8 cellular contexts compared by ENCODE assay signal in genomic region chr3:151439652-151440125, GRCh38. TPM values are rescaled to one million over a fixed set of nuclear protein-coding genes. Genes with fewer than 3 reads are reported as not detected.
DNase-seq lines count a peak whose midpoint lies in the region; ATAC-seq and TF ChIP-seq lines count a peak whose summit lies in the region.

No MANE protein-coding gene starts in this region.

- no peaks in the 10 kb centered on the region for H3K9me2 ChIP-seq in SU-DHL-6 (replicated peaks; ENCODE audit: insufficient read depth, low read length)

- H3F3A ChIP-seq in SU-DHL-6 (ENCODE audit: insufficient read depth), result 0 out of 2 replicates have a peak, but pooled peaks cover 3% of the 10 kb centered on the region

- ATAC-seq in HG02588 (IDR thresholded peaks at IDR 0.05; ENCODE audit: unreplicated experiment), result peak; percentile 69
- ATAC-seq in omental fat pad (ENCODE audit: low FRiP score), result peak; percentile 64

- DNase-seq in GM10266 (ENCODE audit: extremely low spot score) (peak; percentile 44), NCI-H1417 (lab: John Stamatoyannopoulos, UW) (peak; percentile 30 to 80 (median 55)), fibroblast of pulmonary artery (ENCODE audit: low read depth) (peak; percentile 88), omental fat pad (ENCODE audit: low spot score) (no peak)
- DNase-seq in activated CD4-positive, CD25-positive, alpha-beta regulatory T cell treated with anti-CD3 and anti-CD28 coated beads, Interleukin-2, amount 50 U/mL, for 72 hours, result no peak

- H2AFZ ChIP-seq in SU-DHL-6 (ENCODE audit: low read depth, low read length, severe bottlenecking), result no peak overlapping the region

- no peak overlapping the region for H3K4me3 ChIP-seq in SU-DHL-6 (ENCODE audit: insufficient read depth, low read length, poor library complexity, severe bottlenecking)
- no peak overlapping the region for H3K4me3 ChIP-seq in fibroblast of pulmonary artery (replicated peaks; ENCODE audit: low read depth, low read length)

- no peaks in the 10 kb centered on the region for H3K27me3 ChIP-seq in SU-DHL-6 (ENCODE audit: low read length)

- H3K9ac ChIP-seq in SU-DHL-6 (ENCODE audit: low read length), result no peak overlapping the region

- H3K79me2 ChIP-seq in SU-DHL-6 (ENCODE audit: insufficient read depth, low read length), result no peaks in the 10 kb centered on the region

- H3K36me3 ChIP-seq in SU-DHL-6 (ENCODE audit: low read length), result no peaks in the 10 kb centered on the region

- no peaks in the 10 kb centered on the region for H3K9me3 ChIP-seq in SU-DHL-6 (ENCODE audit: insufficient read depth, low read length)

- no peak overlapping the region for H3K4me2 ChIP-seq in SU-DHL-6 (ENCODE audit: low read depth, low read length, poor library complexity, severe bottlenecking)

- no peak overlapping the region for H3K27ac ChIP-seq in 22Rv1
- no peak overlapping the region for H3K27ac ChIP-seq in SU-DHL-6 (ENCODE audit: low read depth, low read length)

- H4K20me1 ChIP-seq in SU-DHL-6 (ENCODE audit: low read depth, low read length), result no peaks in the 10 kb centered on the region

- TF ChIP-seq CTCF in 22Rv1 (IDR thresholded peaks at IDR 0.05) (peak; percentile 78), GM10266 (IDR thresholded peaks at IDR 0.05; ENCODE audit: control insufficient read depth, insufficient read depth, low read depth, missing control alignments) (peak; percentile 74), SU-DHL-6 (IDR thresholded peaks at IDR 0.05; ENCODE audit: insufficient read depth, low read length, poor library complexity, severe bottlenecking) (peak; percentile 56), fibroblast of pulmonary artery (IDR thresholded peaks at IDR 0.05; ENCODE audit: low read length, missing control alignments) (peak; percentile 78), omental fat pad (IDR thresholded peaks at IDR 0.05) (peak in 1 of 3 donors; percentile 45)

RNA-seq across cellular contexts. Expression of gene IGSF10, which starts 21.2 kb away (rescaled TPM):
- total RNA-seq in omental fat pad, result 10 to 100 TPM in 1 of 4 donors, 1 to 10 TPM in 3; 3.2 to 10.3 (median 6.5) TPM

RNA-seq across cellular contexts. Expression of gene P2RY12, which starts 55.1 kb away (rescaled TPM):
- 1 to 10 TPM; 5.2 to 8.3 (median 7.0) TPM for total RNA-seq in omental fat pad

Comparison
In these comparisons a context has a peak if more than half of its experiments do, and no peak if none do; other contexts are left out.
1. DNase-seq: peak in GM10266 (single experiment), NCI-H1417 (3 of 3) and fibroblast of pulmonary artery (single experiment); none in omental fat pad (single experiment) and activated CD4-positive, CD25-positive, alpha-beta regulatory T cell treated with anti-CD3 and anti-CD28 coated beads, Interleukin-2, amount 50 U/mL, for 72 hours (single experiment).